Comparison of ENCODE assay signal across 9 cellular contexts in the genomic region with DNA sequence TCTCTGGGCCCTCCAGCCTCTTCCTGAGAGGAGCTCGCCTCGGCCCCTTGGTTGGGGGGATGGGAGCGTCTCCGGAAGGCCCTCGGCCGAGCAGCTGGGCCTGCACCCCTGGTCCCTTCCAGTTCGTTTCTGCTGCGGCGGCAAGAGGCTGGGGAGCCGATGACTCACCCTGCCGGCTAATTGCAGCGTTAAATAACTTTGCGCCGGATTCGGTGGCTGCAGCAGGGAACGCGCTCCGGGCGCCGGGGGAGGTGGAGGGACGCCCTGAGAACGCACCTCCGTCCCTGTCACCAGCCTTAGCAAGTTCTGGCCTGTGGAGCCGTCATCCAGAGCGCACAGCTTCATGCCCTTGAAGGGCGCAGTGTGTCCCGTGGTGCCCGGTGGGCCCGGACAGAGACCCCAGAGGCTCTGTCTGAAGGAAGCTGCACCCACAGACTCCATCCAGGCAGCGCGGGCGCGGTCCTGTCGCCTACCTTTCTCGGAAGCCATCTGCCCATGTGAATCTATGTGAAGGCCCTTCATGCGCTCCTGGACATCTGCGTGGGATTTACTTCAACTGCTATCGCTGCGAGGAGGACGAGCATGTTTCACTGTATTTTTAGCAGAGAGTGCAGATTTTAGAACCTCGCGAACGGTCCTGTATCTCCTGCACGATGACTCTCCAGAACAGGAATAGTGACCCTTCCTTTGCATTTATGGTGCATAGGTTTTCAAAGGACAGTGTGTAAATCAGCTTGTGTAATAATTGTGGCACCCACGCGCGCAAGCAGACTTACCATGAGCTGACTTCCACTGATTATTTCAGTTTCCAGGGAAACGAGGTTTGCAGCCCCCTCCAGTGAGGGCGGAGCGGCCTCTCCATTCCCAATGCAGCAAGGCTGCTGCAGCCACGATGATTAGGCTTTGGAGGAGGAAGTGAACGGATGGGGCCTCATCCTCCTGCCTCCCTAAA. TPM values are rescaled to one million over a fixed set of nuclear protein-coding genes. Genes with fewer than 3 reads are reported as not detected.
A peak's percentile ranks its signal among the peaks of the same experiment; 100 is the strongest.
DNase-seq lines count a peak whose midpoint lies in the region; ATAC-seq and TF ChIP-seq lines count a peak whose summit lies in the region.
"Had no signal": no experiment of that assay in that cellular context is flagged by ENCODE, and none has a peak within 500 bp of the region (broad histone marks: within the 10 kb centered on the region; RNA-seq: fewer than 3 reads in every experiment).

No MANE protein-coding gene starts in this region.

- no peaks in the 10 kb centered on the region for H4K20me1 ChIP-seq in GM23248 (ENCODE audit: insufficient read depth)

- no peaks in the 10 kb centered on the region for H3K4me1 Mint-ChIP-seq in activated T-helper 17 cell treated with anti-CD3 and anti-CD28 coated beads, Interleukin-2, amount 50 U/mL, for 72 hours

- H3K9me3 Mint-ChIP-seq in activated T-helper 17 cell treated with anti-CD3 and anti-CD28 coated beads, Interleukin-2, amount 50 U/mL, for 72 hours = no peaks in the 10 kb centered on the region

- no peaks in the 10 kb centered on the region for H3F3A ChIP-seq in GM23248 (ENCODE audit: insufficient read depth)

- H3K36me3 Mint-ChIP-seq in activated T-helper 17 cell treated with anti-CD3 and anti-CD28 coated beads, Interleukin-2, amount 50 U/mL, for 72 hours (ENCODE audit: low read depth) = peaks cover 6% of the 10 kb centered on the region

- POLR2A ChIA-PET in A673 (lab: Charles Lee; ENCODE audit: low non-redundant PET) = no interaction called here
- POLR2A ChIA-PET in GM10248 (lab: Yijun Ruan, JAX) = no interaction called here

- CTCF ChIA-PET in A673 (lab: Charles Lee) (no interaction called here), GM10248 (lab: Yijun Ruan, JAX) (no interaction called here)

- H2AFZ ChIP-seq in GM23248 = no peak overlapping the region

- H3K36me3 ChIP-seq in A673 (ENCODE audit: insufficient read depth, low read length, poor library complexity, severe bottlenecking) (no peaks in the 10 kb centered on the region), GM23248 (ENCODE audit: low read depth) (no peaks in the 10 kb centered on the region), kidney epithelial cell (ENCODE audit: control insufficient read depth, insufficient read depth, low read length) (no peaks in the 10 kb centered on the region)

- H3K4me2 ChIP-seq in GM23248 (ENCODE audit: unreplicated experiment) = peak overlapping the region; percentile 35

- H3K27me3 ChIP-seq in A673 (replicated peaks; ENCODE audit: insufficient read depth, low read depth, low read length, poor library complexity) (peaks cover 28% of the 10 kb centered on the region), GM23248 (replicated peaks; ENCODE audit: insufficient read depth) (peaks cover 64% of the 10 kb centered on the region), kidney epithelial cell (ENCODE audit: control insufficient read depth, insufficient read depth, low read length) (peaks cover 61% of the 10 kb centered on the region)

- H3K27ac Mint-ChIP-seq in activated T-helper 17 cell treated with anti-CD3 and anti-CD28 coated beads, Interleukin-2, amount 50 U/mL, for 72 hours = no peak overlapping the region

- H3K9ac ChIP-seq in GM23248 = no peak overlapping the region

- ATAC-seq in activated T-helper 17 cell treated with anti-CD3 and anti-CD28 coated beads, Interleukin-2, amount 50 U/mL, for 72 hours (replicated peaks) = no peak
- no peak for ATAC-seq in HG02981 (IDR thresholded peaks at IDR 0.05; ENCODE audit: unreplicated experiment)
- no peak for ATAC-seq in HG03521 (IDR thresholded peaks at IDR 0.05; ENCODE audit: unreplicated experiment)

- peaks cover 43% of the 10 kb centered on the region for H3K27me3 Mint-ChIP-seq in activated T-helper 17 cell treated with anti-CD3 and anti-CD28 coated beads, Interleukin-2, amount 50 U/mL, for 72 hours

- no TSS peak for BruUV-seq in A673 (replicated peaks; lab: Mats Ljungman, UMichigan)

- TF ChIP-seq CTCF in A673 (conservative IDR thresholded peaks at IDR 0.05; ENCODE audit: low read depth, low read length) (no peak), kidney epithelial cell (IDR thresholded peaks at IDR 0.05; ENCODE audit: insufficient read depth, low read length, poor library complexity, severe bottlenecking) (no peak), GM10248 (IDR thresholded peaks at IDR 0.05; ENCODE audit: control extremely low read depth, extremely low read depth, low read depth, missing control alignments) (no peak)

- WGBS in GM23248 (ENCODE audit: low coverage in 1 of 2, low lambda C conversion rate in 2 of 2, missing lambda C conversion rate in 2 of 2), 2 experiments = 2 to 3% methylated on average over 47 to 51 of the region's 52 CpGs

- H3K9me3 ChIP-seq in A673 (ENCODE audit: low read depth, low read length, poor library complexity, severe bottlenecking) = no peaks in the 10 kb centered on the region
- H3K9me3 ChIP-seq in GM23248 (ENCODE audit: low read depth) = no peaks in the 10 kb centered on the region

- intact Hi-C loops in A673 (cut with micrococcal nuclease; ENCODE audit: unreplicated experiment) = no loop called here

- H3K27ac ChIP-seq in A673 (ENCODE audit: low read depth, low read length, poor library complexity, severe bottlenecking) (peak overlapping the region; percentile 77), GM23248 (no peak overlapping the region)

- H3K4me3 ChIP-seq in A673 (ENCODE audit: low read depth, low read length, poor library complexity, severe bottlenecking) (peak overlapping the region; percentile 50), GM23248 (no peak overlapping the region), kidney epithelial cell (ENCODE audit: low read depth, low read length) (no peak overlapping the region)

- no peaks in the 10 kb centered on the region for H3K9me2 ChIP-seq in GM23248 (ENCODE audit: insufficient read depth)

- H3K4me1 ChIP-seq in A673 (ENCODE audit: insufficient read depth, low read length, poor library complexity, severe bottlenecking) = peaks cover 16% of the 10 kb centered on the region
- H3K4me1 ChIP-seq in GM23248 (ENCODE audit: insufficient read depth) = no peaks in the 10 kb centered on the region

- peak overlapping the region; percentile 45 for H3K4me3 Mint-ChIP-seq in activated T-helper 17 cell treated with anti-CD3 and anti-CD28 coated beads, Interleukin-2, amount 50 U/mL, for 72 hours

- DNase-seq in A673 (ENCODE audit: low spot score) (peak; percentile 80), GM23248 (peak; percentile 54), kidney epithelial cell (ENCODE audit: low read depth) (peak; percentile 5), GM10248 (ENCODE audit: extremely low spot score) (no peak), cortex of kidney (lab: John Stamatoyannopoulos, UW) (no peak)
- DNase-seq: NCI-H446 treated with DMSO at 0.1 percent for 48 hours had no signal

- no peaks in the 10 kb centered on the region for H3K79me2 ChIP-seq in GM23248 (ENCODE audit: insufficient read depth)

- in situ Hi-C loops in GM23248 (cut with MboI) = no loop called here

RNA-seq across cellular contexts. Expression of a gene that starts 1.7 kb away (rescaled TPM):
- 2.6 and 3.6 TPM in 2 replicates for total RNA-seq in A673 (2021)
- not detected in 2 replicates for total RNA-seq in GM23248 (2014; rRNA removed; shearing (Covaris generic))
- polyA plus RNA-seq in GM23248 (2016; fragmentation: Nextera tagmentation; extraction: Ambion mirVana) = not detected in 2 replicates
- total RNA-seq in activated T-helper 17 cell treated with anti-CD3 and anti-CD28 coated beads, Interleukin-2, amount 50 U/mL, for 72 hours = not detected
- not detected in 2 replicates for total RNA-seq in kidney epithelial cell

RNA-seq across cellular contexts. Expression of a gene that starts 47.6 kb away (rescaled TPM):
- total RNA-seq in A673 (2021) (10.4 and 12.9 TPM in 2 replicates), kidney epithelial cell (17.1 and 19.7 TPM in 2 replicates)
- 0.11 and 0.13 TPM in 2 replicates for total RNA-seq in GM23248 (2014; rRNA removed; shearing (Covaris generic))
- 0.14 TPM in 1 of 2 replicates, not detected in the other for polyA plus RNA-seq in GM23248 (2016; fragmentation: Nextera tagmentation; extraction: Ambion mirVana)
- 10 to 100 TPM in 1 of 2 donors, 1 to 10 TPM in 1; 5.8 to 10.8 TPM for total RNA-seq in activated T-helper 17 cell treated with anti-CD3 and anti-CD28 coated beads, Interleukin-2, amount 50 U/mL, for 72 hours

Comparison
In these comparisons a context has a peak if more than half of its experiments do, and no peak if none do; other contexts are left out.
1. DNase-seq: peak in A673 (single experiment), GM23248 (single experiment) and kidney epithelial cell (single experiment); none in GM10248 (single experiment) and cortex of kidney (single experiment).